ENCODE assay signal across 9 cellular contexts in the genomic region with DNA sequence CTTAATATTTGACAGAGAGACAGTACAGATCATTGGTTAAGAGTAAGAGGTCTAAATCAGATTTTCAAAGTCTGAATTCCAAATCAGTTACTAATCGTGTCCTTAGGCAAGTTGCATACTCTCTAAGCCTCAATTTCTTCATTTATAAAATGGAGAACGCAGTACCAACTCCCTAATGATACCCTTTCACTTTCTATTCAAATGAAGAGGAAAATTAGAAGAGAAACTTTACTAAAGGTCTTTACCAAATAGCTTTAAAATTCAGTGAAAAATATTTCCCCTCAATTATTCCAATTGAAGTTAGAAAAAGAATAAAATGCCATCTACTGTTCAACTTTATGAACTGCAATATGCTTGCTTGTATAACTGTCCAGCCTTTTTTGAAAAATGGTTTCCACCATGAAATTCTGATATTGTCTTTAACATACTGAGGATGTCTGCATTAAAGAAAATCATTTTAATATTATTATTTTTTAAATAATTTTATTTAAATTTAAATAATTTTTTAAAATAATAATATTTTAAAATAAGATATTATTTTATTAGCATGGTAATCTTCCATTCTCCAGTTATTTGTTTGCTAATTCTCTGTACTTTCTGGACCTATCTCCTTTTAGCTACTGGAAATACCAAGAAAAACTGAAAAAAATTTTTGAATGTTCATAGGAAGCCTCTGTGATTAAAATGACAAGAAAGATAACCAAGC.
DNase-seq lines count a peak whose midpoint lies in the region; ATAC-seq, FAIRE-seq and TF ChIP-seq lines count a peak whose summit lies in the region.
"Had no signal": no experiment of that assay in that cellular context is flagged by ENCODE, and none has a peak within 500 bp of the region (broad histone marks: within the 10 kb centered on the region; RNA-seq: fewer than 3 reads in every experiment).

No MANE protein-coding gene starts in this region.

- no peaks in the 10 kb centered on the region for H3K27me3 Mint-ChIP-seq in stimulated activated memory B cell treated with anti-CD40 and anti-IgM and Interleukin-4, amounts not matched to agents 10 μg/mL and 1 μg/mL and 100 μg/mL, for 72 hours

- peak; percentile 96 for FAIRE-seq in TTC549 (lab: Jason Lieb, UNC)

- no peak overlapping the region for H3K4me3 ChIP-seq in LNCaP clone FGC (ENCODE audit: low read depth, low read length)
- H3K4me3 ChIP-seq: SJCRH30 had no signal

- H3K36me3 Mint-ChIP-seq in stimulated activated memory B cell treated with anti-CD40 and anti-IgM and Interleukin-4, amounts not matched to agents 10 μg/mL and 1 μg/mL and 100 μg/mL, for 72 hours, result peaks cover 20% of the 10 kb centered on the region

- H3K9me3 Mint-ChIP-seq in stimulated activated memory B cell treated with anti-CD40 and anti-IgM and Interleukin-4, amounts not matched to agents 10 μg/mL and 1 μg/mL and 100 μg/mL, for 72 hours, result no peaks in the 10 kb centered on the region

- peak; percentile 60 for ATAC-seq in stimulated activated memory B cell treated with anti-CD40 and anti-IgM and Interleukin-4, amounts not matched to agents 10 μg/mL and 1 μg/mL and 100 μg/mL, for 72 hours
- no peak for ATAC-seq in GM21447 (IDR thresholded peaks at IDR 0.05; ENCODE audit: unreplicated experiment)
- no peak for ATAC-seq in GM19452 (IDR thresholded peaks at IDR 0.05; ENCODE audit: unreplicated experiment)

- H3K4me3 Mint-ChIP-seq in stimulated activated memory B cell treated with anti-CD40 and anti-IgM and Interleukin-4, amounts not matched to agents 10 μg/mL and 1 μg/mL and 100 μg/mL, for 72 hours, result no peak overlapping the region

- peak; percentile 78 for DNase-seq in ELR (ENCODE audit: low read depth)
- DNase-seq in LNCaP clone FGC (ENCODE audit: low read depth), result peak; percentile 8
- DNase-seq in glomerular visceral epithelial cell (ENCODE audit: extremely low spot score), result peak; percentile 41
- DNase-seq in activated naive CD4-positive, alpha-beta T cell treated with Interleukin-2 at 50 U/mL for 16 hours, result no peak

- no peak overlapping the region for H3K27ac Mint-ChIP-seq in stimulated activated memory B cell treated with anti-CD40 and anti-IgM and Interleukin-4, amounts not matched to agents 10 μg/mL and 1 μg/mL and 100 μg/mL, for 72 hours

- peak; percentile 53 for TF ChIP-seq CTCF in LNCaP clone FGC (IDR thresholded peaks at IDR 0.05; ENCODE audit: control insufficient read depth, extremely low read depth, insufficient read depth)

- H3K4me1 Mint-ChIP-seq in stimulated activated memory B cell treated with anti-CD40 and anti-IgM and Interleukin-4, amounts not matched to agents 10 μg/mL and 1 μg/mL and 100 μg/mL, for 72 hours, result no peaks in the 10 kb centered on the region
